12 cellular contexts compared by ENCODE assay signal in the genomic region with DNA sequence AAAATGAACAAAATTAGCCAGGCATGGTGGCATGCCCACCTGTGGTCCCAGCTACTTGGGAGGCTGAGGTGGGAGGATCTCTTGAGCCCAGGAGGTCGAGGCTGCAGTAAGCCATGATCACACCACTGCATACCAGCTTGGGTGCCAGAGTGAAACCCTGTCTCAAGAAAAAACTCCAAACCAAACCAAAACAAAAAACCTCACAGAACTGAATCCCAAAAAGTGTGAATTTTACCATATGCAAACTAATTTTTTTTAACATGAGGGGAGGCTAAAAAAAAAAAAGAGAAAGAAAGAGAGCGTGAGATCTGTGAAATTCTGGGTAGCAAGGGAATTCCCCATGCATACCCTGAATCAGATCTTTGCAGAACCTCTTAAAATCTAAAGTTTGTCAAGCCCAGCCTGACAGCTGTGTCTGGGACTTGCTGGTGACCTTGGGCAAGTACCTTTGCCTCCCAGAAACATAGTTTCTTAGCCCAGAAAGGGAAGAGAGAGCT. TPM values are rescaled to one million over a fixed set of nuclear protein-coding genes. Genes with fewer than 3 reads are reported as not detected.
DNase-seq lines count a peak whose midpoint lies in the region; ATAC-seq and TF ChIP-seq lines count a peak whose summit lies in the region.
"Had no signal": no experiment of that assay in that cellular context is flagged by ENCODE, and none has a peak within 500 bp of the region (broad histone marks: within the 10 kb centered on the region; RNA-seq: fewer than 3 reads in every experiment).

No MANE protein-coding gene starts in this region.

- ATAC-seq in activated naive CD4-positive, alpha-beta T cell treated with anti-CD3 and anti-CD28 coated beads, Interleukin-2, amount 50 U/mL, for 72 hours: peak; percentile 97
- peak; percentile 79 for ATAC-seq in GM21423 (IDR thresholded peaks at IDR 0.05; ENCODE audit: unreplicated experiment)
- peak; percentile 83 for ATAC-seq in HG03108 (IDR thresholded peaks at IDR 0.05; ENCODE audit: unreplicated experiment)
- peak; percentile 80 for ATAC-seq in stimulated activated naive CD8-positive, alpha-beta T cell treated with anti-CD3 and anti-CD28 coated beads, Interleukin-15, Interleukin-2, amounts not matched to agents 100 U/mL and 50 U/mL, for 24 hours
- ATAC-seq: heart right ventricle had no signal

- no peaks in the 10 kb centered on the region for H3K36me3 Mint-ChIP-seq in activated naive CD4-positive, alpha-beta T cell treated with anti-CD3 and anti-CD28 coated beads, Interleukin-2, amount 50 U/mL, for 72 hours
- peaks cover 1% of the 10 kb centered on the region for H3K36me3 Mint-ChIP-seq in activated naive CD4-positive, alpha-beta T cell treated with anti-CD3 and anti-CD28 coated beads, Interleukin-2, amount 10 ng/mL, durations not matched to agents 7 days and 5 days
- no peaks in the 10 kb centered on the region for H3K36me3 Mint-ChIP-seq in glutamatergic neuron (ENCODE audit: unreplicated experiment)

- peak overlapping the region; percentile 49 to 65 for H3K27ac Mint-ChIP-seq in activated naive CD4-positive, alpha-beta T cell treated with anti-CD3 and anti-CD28 coated beads, Interleukin-2, amount 50 U/mL, for 72 hours
- no peak overlapping the region for H3K27ac Mint-ChIP-seq in activated naive CD4-positive, alpha-beta T cell treated with anti-CD3 and anti-CD28 coated beads, Interleukin-2, amount 10 ng/mL, durations not matched to agents 7 days and 5 days
- no peak overlapping the region for H3K27ac Mint-ChIP-seq in glutamatergic neuron (ENCODE audit: unreplicated experiment)
- H3K27ac Mint-ChIP-seq: activated naive CD8-positive, alpha-beta T cell treated with anti-CD3 and anti-CD28 coated beads, Interleukin-2, amount 10 ng/mL, durations not matched to agents 7 days and 5 days had no signal

- peaks cover 0 to 4% of the 10 kb centered on the region in 2 donors for H3K9me3 Mint-ChIP-seq in activated naive CD4-positive, alpha-beta T cell treated with anti-CD3 and anti-CD28 coated beads, Interleukin-2, amount 50 U/mL, for 72 hours
- H3K9me3 Mint-ChIP-seq in activated naive CD4-positive, alpha-beta T cell treated with anti-CD3 and anti-CD28 coated beads, Interleukin-2, amount 10 ng/mL, durations not matched to agents 7 days and 5 days: peaks cover 3% of the 10 kb centered on the region
- peaks cover 1% of the 10 kb centered on the region for H3K9me3 Mint-ChIP-seq in glutamatergic neuron (ENCODE audit: unreplicated experiment)

- TF ChIP-seq CTCF in glutamatergic neuron (IDR thresholded peaks at IDR 0.05; ENCODE audit: partially characterized antibody, unreplicated experiment): no peak

- no peak overlapping the region for H3K4me3 Mint-ChIP-seq in activated naive CD4-positive, alpha-beta T cell treated with anti-CD3 and anti-CD28 coated beads, Interleukin-2, amount 10 ng/mL, durations not matched to agents 7 days and 5 days
- H3K4me3 Mint-ChIP-seq in glutamatergic neuron (ENCODE audit: unreplicated experiment): no peak overlapping the region
- H3K4me3 Mint-ChIP-seq: activated naive CD8-positive, alpha-beta T cell treated with anti-CD3 and anti-CD28 coated beads, Interleukin-2, amount 10 ng/mL, durations not matched to agents 7 days and 5 days had no signal

- H3K27me3 Mint-ChIP-seq in activated naive CD4-positive, alpha-beta T cell treated with anti-CD3 and anti-CD28 coated beads, Interleukin-2, amount 10 ng/mL, durations not matched to agents 7 days and 5 days: no peaks in the 10 kb centered on the region
- no peaks in the 10 kb centered on the region for H3K27me3 Mint-ChIP-seq in glutamatergic neuron (ENCODE audit: unreplicated experiment)
- H3K27me3 Mint-ChIP-seq: activated naive CD8-positive, alpha-beta T cell treated with anti-CD3 and anti-CD28 coated beads, Interleukin-2, amount 10 ng/mL, durations not matched to agents 7 days and 5 days had no signal

- CTCF ChIA-PET in activated naive CD4-positive, alpha-beta T cell treated with anti-CD3 and anti-CD28 coated beads, Interleukin-2, amount 10 ng/mL, durations not matched to agents 7 days and 5 days (lab: Charles Lee): no interaction called here

- peaks cover 6% of the 10 kb centered on the region for H3K4me1 Mint-ChIP-seq in activated naive CD4-positive, alpha-beta T cell treated with anti-CD3 and anti-CD28 coated beads, Interleukin-2, amount 10 ng/mL, durations not matched to agents 7 days and 5 days
- no peaks in the 10 kb centered on the region for H3K4me1 Mint-ChIP-seq in glutamatergic neuron (ENCODE audit: low read depth, unreplicated experiment)
- H3K4me1 Mint-ChIP-seq: activated naive CD8-positive, alpha-beta T cell treated with anti-CD3 and anti-CD28 coated beads, Interleukin-2, amount 10 ng/mL, durations not matched to agents 7 days and 5 days had no signal

- DNase-seq in activated naive CD4-positive, alpha-beta T cell treated with anti-CD3 and anti-CD28 coated beads, Interleukin-2, amount 50 U/mL, for 72 hours (ENCODE audit: low spot score in 2 of 2): peak in 1 of 2 donors; percentile 32
- DNase-seq in activated naive CD4-positive, alpha-beta T cell treated with anti-CD3 and anti-CD28 coated beads, Interleukin-2, amount 10 ng/mL, durations not matched to agents 7 days and 5 days: no peak
- DNase-seq in stimulated activated naive CD8-positive, alpha-beta T cell treated with anti-CD3 and anti-CD28 coated beads, Interleukin-15, Interleukin-2, amounts not matched to agents 100 U/mL and 50 U/mL, for 24 hours: no peak
- DNase-seq in putamen (ENCODE audit: low spot score) (no peak), DMS 273 treated with DMSO at 0.1 percent for 48 hours (lab: John Stamatoyannopoulos, UW) (no peak), glutamatergic neuron (no peak)
- DNase-seq: activated naive CD8-positive, alpha-beta T cell treated with anti-CD3 and anti-CD28 coated beads, Interleukin-2, amount 10 ng/mL, durations not matched to agents 7 days and 5 days; heart right ventricle; mesenchymal stem cell had no signal

RNA-seq across cellular contexts. Expression of a gene that starts 17.1 kb away (rescaled TPM):
- 10 to 100 TPM in 1 of 2 donors, 1 to 10 TPM in 1; 1.1 to 14.9 TPM for total RNA-seq in activated naive CD4-positive, alpha-beta T cell treated with anti-CD3 and anti-CD28 coated beads, Interleukin-2, amount 50 U/mL, for 72 hours
- total RNA-seq in glutamatergic neuron (ENCODE audit: unreplicated experiment): 1.9 TPM
- total RNA-seq: dermis microvascular lymphatic vessel endothelial cell had no signal

Comparison
In these comparisons a context has a peak if more than half of its experiments do, and no peak if none do; other contexts are left out.
1. H3K27ac Mint-ChIP-seq: peak in activated naive CD4-positive, alpha-beta T cell treated with anti-CD3 and anti-CD28 coated beads, Interleukin-2, amount 50 U/mL, for 72 hours (2 of 2); none in activated naive CD4-positive, alpha-beta T cell treated with anti-CD3 and anti-CD28 coated beads, Interleukin-2, amount 10 ng/mL, durations not matched to agents 7 days and 5 days (single experiment) and glutamatergic neuron (single experiment).
2. Peak in every context shown above with its lines, with median percentiles within 50 percentile points of each other: ATAC-seq.